In genomic region chr2:54602736-54603322, GRCh38 we compare ENCODE assay signal across 14 cellular contexts.
DNase-seq lines count a peak whose midpoint lies in the region; ATAC-seq, FAIRE-seq and TF ChIP-seq lines count a peak whose summit lies in the region.
"Had no signal": no experiment of that assay in that cellular context is flagged by ENCODE, and none has a peak within 500 bp of the region (broad histone marks: within the 10 kb centered on the region; RNA-seq: fewer than 3 reads in every experiment).

No MANE protein-coding gene starts in this region.

- no peak for DNase-seq in Caco-2
- DNase-seq in activated CD8-positive, alpha-beta T cell treated with anti-CD3 and anti-CD28 coated beads, Interleukin-2, amount 10 ng/mL, durations not matched to agents 7 days and 5 days = no peak
- DNase-seq in right atrium auricular region (ENCODE audit: low spot score) = no peak
- DNase-seq in kidney glomerular epithelial cell (lab: John Stamatoyannopoulos, UW) = no peak
- DNase-seq in urothelium cell line (ENCODE audit: low spot score) = no peak
- no peak for DNase-seq in NCI-H345 (lab: John Stamatoyannopoulos, UW)
- DNase-seq in Kasumi-1 (lab: John Stamatoyannopoulos, UW) = no peak
- DNase-seq: activated CD4-positive, alpha-beta T cell treated with anti-CD3 and anti-CD28 coated beads, Interleukin-2, amount 50 U/mL, for 48 hours; DND-41; NCI-H1694; occipital lobe had no signal

- no peak for TF ChIP-seq CTCF in Caco-2 (IDR thresholded peaks at IDR 0.05; ENCODE audit: insufficient read depth in 1 of 2, low read depth in 1 of 2, low read length in 1 of 2, severe bottlenecking in 1 of 2, unreplicated experiment in 1 of 2)
- no peak for TF ChIP-seq CTCF in right atrium auricular region (IDR thresholded peaks at IDR 0.05)

- H3K27ac Mint-ChIP-seq in Caco-2 (ENCODE audit: unreplicated experiment) = peak overlapping the region; percentile 30
- peak overlapping the region; percentile 69 for H3K27ac Mint-ChIP-seq in activated CD8-positive, alpha-beta T cell treated with anti-CD3 and anti-CD28 coated beads, Interleukin-2, amount 10 ng/mL, durations not matched to agents 7 days and 5 days

- no peaks in the 10 kb centered on the region for H3K27me3 Mint-ChIP-seq in Caco-2 (ENCODE audit: insufficient read depth, unreplicated experiment)
- no peaks in the 10 kb centered on the region for H3K27me3 Mint-ChIP-seq in activated CD8-positive, alpha-beta T cell treated with anti-CD3 and anti-CD28 coated beads, Interleukin-2, amount 10 ng/mL, durations not matched to agents 7 days and 5 days (ENCODE audit: low read depth)

- H3K9me3 Mint-ChIP-seq in Caco-2 (ENCODE audit: unreplicated experiment) = peaks cover 2% of the 10 kb centered on the region
- H3K9me3 Mint-ChIP-seq in activated CD8-positive, alpha-beta T cell treated with anti-CD3 and anti-CD28 coated beads, Interleukin-2, amount 10 ng/mL, durations not matched to agents 7 days and 5 days (ENCODE audit: insufficient read depth) = no peaks in the 10 kb centered on the region

- no peaks in the 10 kb centered on the region for H3K36me3 ChIP-seq in Caco-2 (ENCODE audit: control insufficient read depth, insufficient read depth, low read length)
- no peaks in the 10 kb centered on the region for H3K36me3 ChIP-seq in right atrium auricular region

- H3K27ac ChIP-seq in right atrium auricular region (peak overlapping the region; percentile 52 to 65), skin epidermis (peak overlapping the region in 16 of 21 experiments; percentile 18 to 87 (median 62))
- H3K27ac ChIP-seq: HL-60 had no signal

- FAIRE-seq in urothelium cell line (lab: Jason Lieb, UNC) = no peak
- FAIRE-seq: RCC 7860 had no signal

- H3K36me3 Mint-ChIP-seq in Caco-2 (ENCODE audit: insufficient read depth, unreplicated experiment) = peaks cover 89% of the 10 kb centered on the region
- H3K36me3 Mint-ChIP-seq in activated CD8-positive, alpha-beta T cell treated with anti-CD3 and anti-CD28 coated beads, Interleukin-2, amount 10 ng/mL, durations not matched to agents 7 days and 5 days (ENCODE audit: low read depth) = peaks cover 61% of the 10 kb centered on the region

- intact Hi-C loops in Caco-2 (cut with micrococcal nuclease; ENCODE audit: unreplicated experiment) = no loop called here

- H3K4me1 Mint-ChIP-seq in Caco-2 (ENCODE audit: low read depth, unreplicated experiment) = peaks cover 32% of the 10 kb centered on the region
- peaks cover 93% of the 10 kb centered on the region for H3K4me1 Mint-ChIP-seq in activated CD8-positive, alpha-beta T cell treated with anti-CD3 and anti-CD28 coated beads, Interleukin-2, amount 10 ng/mL, durations not matched to agents 7 days and 5 days (ENCODE audit: low read depth)

- H3K27me3 ChIP-seq in Caco-2 (replicated peaks; ENCODE audit: control insufficient read depth, insufficient read depth, low read length) = no peaks in the 10 kb centered on the region
- no peaks in the 10 kb centered on the region for H3K27me3 ChIP-seq in right atrium auricular region

- H3K4me1 ChIP-seq in Caco-2 (peaks cover 10% of the 10 kb centered on the region), right atrium auricular region (peaks cover 0 to 92% of the 10 kb centered on the region in 2 donors)

- no peak for ATAC-seq in activated CD8-positive, alpha-beta T cell treated with anti-CD3 and anti-CD28 coated beads, Interleukin-2, amount 10 ng/mL, durations not matched to agents 7 days and 5 days

- POLR2A ChIA-PET in Caco-2 (lab: Charles Lee) = interaction anchor here (0.6 kb wide), 1 partner anchor 63 kb away, joined by 5 read pairs; no protein-coding TSS in a partner anchor
- POLR2A ChIA-PET in activated CD8-positive, alpha-beta T cell treated with anti-CD3 and anti-CD28 coated beads, Interleukin-2, amount 10 ng/mL, durations not matched to agents 7 days and 5 days (lab: Charles Lee) = interaction anchor here (0.7 to 2.1 kb wide), 4 partner anchors 14 to 62 kb away, joined by 3 to 14 read pairs (median 3); no protein-coding TSS in a partner anchor

- CTCF ChIA-PET in Caco-2 (lab: Charles Lee) = interaction anchor here (0.6 kb wide), 1 partner anchor 389 kb away, joined by 4 read pairs; no protein-coding TSS in a partner anchor
- CTCF ChIA-PET in activated CD8-positive, alpha-beta T cell treated with anti-CD3 and anti-CD28 coated beads, Interleukin-2, amount 10 ng/mL, durations not matched to agents 7 days and 5 days (lab: Charles Lee) = interaction anchor here (0.6 to 6.5 kb wide), 7 partner anchors 10 to 105 kb away, joined by 3 to 41 read pairs (median 3); no protein-coding TSS in a partner anchor

- BruUV-seq in Caco-2 (replicated peaks; lab: Mats Ljungman, UMichigan) = no TSS peak

- no peak overlapping the region for H3K4me3 Mint-ChIP-seq in Caco-2 (ENCODE audit: unreplicated experiment)
- H3K4me3 Mint-ChIP-seq in activated CD8-positive, alpha-beta T cell treated with anti-CD3 and anti-CD28 coated beads, Interleukin-2, amount 10 ng/mL, durations not matched to agents 7 days and 5 days = no peak overlapping the region

- H3K4me3 ChIP-seq in Caco-2 (ENCODE audit: low read depth, low read length) (no peak overlapping the region), right atrium auricular region (no peak overlapping the region), skin epidermis (no peak overlapping the region)

- H3K9me3 ChIP-seq in Caco-2 (no peaks in the 10 kb centered on the region), right atrium auricular region (no peaks in the 10 kb centered on the region)
